ENCODE assay signal across 20 cellular contexts in the genomic region with DNA sequence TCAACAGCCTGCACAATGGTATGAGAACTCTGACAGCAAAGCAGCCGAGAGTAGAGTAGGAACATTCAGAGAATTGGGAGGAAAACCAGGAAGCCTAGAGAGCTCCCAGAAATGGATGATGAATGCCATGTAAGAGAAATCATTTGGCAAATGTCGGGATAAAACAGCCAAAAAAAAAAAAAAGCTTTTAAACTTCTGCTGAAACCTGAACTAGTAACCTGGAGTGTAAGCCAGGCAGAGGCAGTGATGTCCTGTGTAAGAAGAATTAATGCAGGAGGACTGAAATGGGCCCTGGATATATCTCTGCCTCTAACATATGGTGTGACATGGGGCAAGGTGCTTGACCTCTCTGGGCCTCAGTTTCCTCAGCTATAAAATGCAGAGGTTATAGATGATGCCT. TPM values are rescaled to one million over a fixed set of nuclear protein-coding genes. Genes with fewer than 3 reads are reported as not detected.
DNase-seq lines count a peak whose midpoint lies in the region; ATAC-seq and TF ChIP-seq lines count a peak whose summit lies in the region.
"Had no signal": no experiment of that assay in that cellular context is flagged by ENCODE, and none has a peak within 500 bp of the region (broad histone marks: within the 10 kb centered on the region; RNA-seq: fewer than 3 reads in every experiment).

No MANE protein-coding gene starts in this region.

- no peaks in the 10 kb centered on the region for H3K36me3 Mint-ChIP-seq in CD4-positive, alpha-beta memory T cell
- H3K36me3 Mint-ChIP-seq: IgD-negative memory B cell; memory B cell; stimulated activated naive B cell treated with anti-CD40 and anti-IgM and Interleukin-4, amounts not matched to agents 10 μg/mL and 1 μg/mL and 100 μg/mL, for 72 hours had no signal

- intact Hi-C loops in upper lobe of right lung (cut with DNase I), result no loop called here
- intact Hi-C loops in CD4-positive, alpha-beta memory T cell (cut with micrococcal nuclease), result no loop called here

- DNase-seq in upper lobe of right lung, result no peak
- no peak for DNase-seq in CD4-positive, alpha-beta memory T cell
- DNase-seq in glomerular visceral epithelial cell (ENCODE audit: extremely low spot score), result no peak
- DNase-seq: activated CD8-positive, alpha-beta T cell treated with anti-CD3 and anti-CD28 coated beads for 36 hours; activated naive CD4-positive, alpha-beta T cell treated with anti-CD3 and anti-CD28 coated beads, Interleukin-2, amount 50 U/mL, for 16 hours; activated T-cell treated with anti-CD3 and anti-CD28 coated beads, Interleukin-2, amount 50 U/mL, for 4 hours; Caco-2; NCI-H2029; NCI-H510A treated with DMSO at 0.1 percent for 48 hours; stimulated activated CD4-positive, alpha-beta T cell treated with anti-CD3 and anti-CD28 coated beads, Interleukin-15, amount 100 ng/mL, for 24 hours; stimulated activated naive B cell treated with anti-CD40 and anti-IgM and Interleukin-4, amounts not matched to agents 10 μg/mL and 1 μg/mL and 100 μg/mL, for 72 hours; T-helper 17 cell had no signal

- WGBS in esophagus, 2 donors, result 35 to 48% methylated on average over 2 of the region's 2 CpGs

- peak overlapping the region; percentile 8 to 46 for H3K27ac ChIP-seq in esophagus (ENCODE audit: low read depth in 2 of 2, low read length in 1 of 2)
- H3K27ac ChIP-seq in muscle layer of duodenum (ENCODE audit: low read length), result peak overlapping the region; percentile 77
- peak overlapping the region; percentile 17 for H3K27ac ChIP-seq in upper lobe of right lung
- no peak overlapping the region for H3K27ac ChIP-seq in CD4-positive, alpha-beta memory T cell (ENCODE audit: low read depth, low read length)

- H3K27me3 ChIP-seq in esophagus (ENCODE audit: control insufficient read depth in 1 of 2, insufficient read depth in 2 of 2, low read length in 2 of 2), result no peaks in the 10 kb centered on the region
- no peaks in the 10 kb centered on the region for H3K27me3 ChIP-seq in muscle layer of duodenum (ENCODE audit: low read depth, low read length)
- no peaks in the 10 kb centered on the region for H3K27me3 ChIP-seq in upper lobe of right lung
- H3K27me3 ChIP-seq in CD4-positive, alpha-beta memory T cell (ENCODE audit: insufficient read depth, low read length), result no peaks in the 10 kb centered on the region
- H3K27me3 ChIP-seq: breast epithelium had no signal

- no peak overlapping the region for H3K4me3 Mint-ChIP-seq in CD4-positive, alpha-beta memory T cell
- H3K4me3 Mint-ChIP-seq: activated CD8-positive, alpha-beta T cell treated with anti-CD3 and anti-CD28 coated beads for 36 hours; activated T-cell treated with anti-CD3 and anti-CD28 coated beads, Interleukin-2, amount 50 U/mL, for 4 hours; IgD-negative memory B cell; memory B cell; neural crest cell; stimulated activated naive B cell treated with anti-CD40 and anti-IgM and Interleukin-4, amounts not matched to agents 10 μg/mL and 1 μg/mL and 100 μg/mL, for 72 hours; T-helper 17 cell had no signal

- H3K4me1 ChIP-seq in esophagus (ENCODE audit: control insufficient read depth in 2 of 2, insufficient read depth in 2 of 2, low read length in 1 of 2) (peaks cover 0 to 5% of the 10 kb centered on the region in 2 donors), muscle layer of duodenum (ENCODE audit: control insufficient read depth in 1 of 2, insufficient read depth in 2 of 2, low read length in 2 of 2) (peaks cover 36 to 98% of the 10 kb centered on the region in 2 donors), upper lobe of right lung (peaks cover 47% of the 10 kb centered on the region)
- H3K4me1 ChIP-seq in CD4-positive, alpha-beta memory T cell (ENCODE audit: insufficient read depth, low read length), result no peaks in the 10 kb centered on the region
- H3K4me1 ChIP-seq: Caco-2 had no signal

- no peaks in the 10 kb centered on the region for H3K9me3 Mint-ChIP-seq in CD4-positive, alpha-beta memory T cell
- H3K9me3 Mint-ChIP-seq: activated CD8-positive, alpha-beta T cell treated with anti-CD3 and anti-CD28 coated beads for 36 hours; activated T-cell treated with anti-CD3 and anti-CD28 coated beads, Interleukin-2, amount 50 U/mL, for 4 hours; IgD-negative memory B cell; memory B cell; neural crest cell; stimulated activated naive B cell treated with anti-CD40 and anti-IgM and Interleukin-4, amounts not matched to agents 10 μg/mL and 1 μg/mL and 100 μg/mL, for 72 hours had no signal

- POLR2A ChIA-PET in CD4-positive, alpha-beta memory T cell (lab: Charles Lee; ENCODE audit: partially characterized antibody), result no interaction called here

- H3K9me3 ChIP-seq in esophagus (ENCODE audit: control insufficient read depth in 2 of 2, insufficient read depth in 1 of 2, low read depth in 1 of 2, low read length in 1 of 2) (no peaks in the 10 kb centered on the region), muscle layer of duodenum (ENCODE audit: control insufficient read depth in 1 of 2, low read length in 2 of 2) (no peaks in the 10 kb centered on the region), upper lobe of right lung (no peaks in the 10 kb centered on the region)
- H3K9me3 ChIP-seq in CD4-positive, alpha-beta memory T cell (ENCODE audit: control insufficient read depth in 1 of 2, low read length in 2 of 2), result no peaks in the 10 kb centered on the region
- H3K9me3 ChIP-seq: breast epithelium, Caco-2 had no signal

- H3K4me1 Mint-ChIP-seq in CD4-positive, alpha-beta memory T cell, result no peaks in the 10 kb centered on the region
- H3K4me1 Mint-ChIP-seq: IgD-negative memory B cell; memory B cell; stimulated activated naive B cell treated with anti-CD40 and anti-IgM and Interleukin-4, amounts not matched to agents 10 μg/mL and 1 μg/mL and 100 μg/mL, for 72 hours had no signal

- no peak for TF ChIP-seq CTCF in upper lobe of right lung (IDR thresholded peaks at IDR 0.05)

- H3K36me3 ChIP-seq in esophagus (ENCODE audit: control insufficient read depth in 2 of 2, insufficient read depth in 2 of 2, low read length in 1 of 2) (no peaks in the 10 kb centered on the region), muscle layer of duodenum (ENCODE audit: control insufficient read depth in 1 of 2, insufficient read depth in 2 of 2, low read length in 2 of 2) (peaks cover 11 to 13% of the 10 kb centered on the region in 2 donors), upper lobe of right lung (no peaks in the 10 kb centered on the region)
- no peaks in the 10 kb centered on the region for H3K36me3 ChIP-seq in CD4-positive, alpha-beta memory T cell (ENCODE audit: insufficient read depth, low read length)
- H3K36me3 ChIP-seq: breast epithelium had no signal

- no peak overlapping the region for H3K27ac Mint-ChIP-seq in CD4-positive, alpha-beta memory T cell
- H3K27ac Mint-ChIP-seq: activated CD8-positive, alpha-beta T cell treated with anti-CD3 and anti-CD28 coated beads for 36 hours; IgD-negative memory B cell; memory B cell; stimulated activated naive B cell treated with anti-CD40 and anti-IgM and Interleukin-4, amounts not matched to agents 10 μg/mL and 1 μg/mL and 100 μg/mL, for 72 hours; T-helper 17 cell had no signal

- peak; percentile 24 for ATAC-seq in SK-N-SH treated with all-trans-retinoic acid at 6 μM for 48 hours
- no peak for ATAC-seq in upper lobe of right lung
- no peak for ATAC-seq in GM19023 (IDR thresholded peaks at IDR 0.05; ENCODE audit: unreplicated experiment)
- ATAC-seq: activated CD8-positive, alpha-beta T cell treated with anti-CD3 and anti-CD28 coated beads for 36 hours; activated T-cell treated with anti-CD3 and anti-CD28 coated beads, Interleukin-2, amount 50 U/mL, for 4 hours; stimulated activated naive B cell treated with anti-CD40 and anti-IgM and Interleukin-4, amounts not matched to agents 10 μg/mL and 1 μg/mL and 100 μg/mL, for 72 hours; T-helper 17 cell had no signal

- H3K27me3 Mint-ChIP-seq in CD4-positive, alpha-beta memory T cell, result peaks cover 10 to 25% of the 10 kb centered on the region in 2 donors

- no peak overlapping the region for H3K4me3 ChIP-seq in esophagus (ENCODE audit: low read depth in 1 of 2, low read length in 2 of 2)
- H3K4me3 ChIP-seq in muscle layer of duodenum (ENCODE audit: low read depth in 1 of 2, low read length in 2 of 2), result no peak overlapping the region
- H3K4me3 ChIP-seq in upper lobe of right lung, result no peak overlapping the region
- H3K4me3 ChIP-seq in CD4-positive, alpha-beta memory T cell (ENCODE audit: low read length in 2 of 2), result no peak overlapping the region
- H3K4me3 ChIP-seq: breast epithelium had no signal

- CTCF ChIA-PET in CD4-positive, alpha-beta memory T cell (lab: Charles Lee; ENCODE audit: partially characterized antibody), result interaction anchor here (4.0 kb wide), 1 partner anchor 8 kb away, joined by 24 read pairs; no protein-coding TSS in a partner anchor

TF ChIP-seq in SK-N-SH treated with all-trans-retinoic acid at 6 μM for 48 hours, 23 proteins besides CTCF, POLR2A, EP300 and RAD21:
- TF ChIP-seq ZNF565 (CRISPR knock-in tag; conservative IDR thresholded peaks at IDR 0.05; ENCODE audit: low read depth) (no peak), OSR1 (CRISPR knock-in tag; IDR thresholded peaks at IDR 0.05) (no peak), SNAI2 (CRISPR knock-in tag; IDR thresholded peaks at IDR 0.05) (0 out of 2 replicates have a peak, but pooled peaks have one; percentile 7)

RNA-seq across cellular contexts. Expression of a gene that starts 25.6 kb away (rescaled TPM):
- 10 to 100 TPM in 1 of 2 donors, 1 to 10 TPM in 1; 5.4 to 10.7 TPM for polyA plus RNA-seq in esophagus
- 221 TPM for total RNA-seq in upper lobe of right lung
- total RNA-seq in CD4-positive, alpha-beta memory T cell, result under 1 TPM in 1 of 2 experiments, not detected in 1; 0.47 TPM
- polyA plus RNA-seq in CD4-positive, alpha-beta memory T cell, result not detected
- polyA plus RNA-seq: IgD-negative memory B cell had no signal

Comparison
In these comparisons a context has a peak if more than half of its experiments do, and no peak if none do; other contexts are left out.
1. RNA of a gene that starts 25.6 kb away (total RNA-seq): 221 TPM in upper lobe of right lung (single experiment); 0.47 TPM in CD4-positive, alpha-beta memory T cell; every median in the first group is over 100 times any median in the second.